14 cellular contexts compared by ENCODE assay signal in genomic region chr12:132248439-132249157, GRCh38.
DNase-seq lines count a peak whose midpoint lies in the region; ATAC-seq and TF ChIP-seq lines count a peak whose summit lies in the region.
"Had no signal": no experiment of that assay in that cellular context is flagged by ENCODE, and none has a peak within 500 bp of the region (broad histone marks: within the 10 kb centered on the region; RNA-seq: fewer than 3 reads in every experiment).

No MANE protein-coding gene starts in this region.

- H3K4me3 ChIP-seq in fibroblast of villous mesenchyme (ENCODE audit: low read depth, low read length) (no peak overlapping the region), spleen (no peak overlapping the region)
- H3K4me3 ChIP-seq: prostate gland had no signal

- DNase-seq in NOMO-1 (lab: John Stamatoyannopoulos, UW; ENCODE audit: unreplicated experiment in 2 of 2), result peak; percentile 47 to 62
- no peak for DNase-seq in NOMO-1 treated with dmso at 0.1 percent for 144 hours (lab: John Stamatoyannopoulos, UW; ENCODE audit: unreplicated experiment)
- peak; percentile 68 for DNase-seq in NOMO-1 treated with DMSO at 0.1 percent for 48 hours (lab: John Stamatoyannopoulos, UW; ENCODE audit: unreplicated experiment)
- DNase-seq in fibroblast of villous mesenchyme (ENCODE audit: low read depth), result peak; percentile 3
- peak; percentile 50 for DNase-seq in spleen
- no peak for DNase-seq in activated effector memory CD4-positive, alpha-beta T cell treated with anti-CD3 and anti-CD28 coated beads, Interleukin-2, amount 50 U/mL, for 16 hours
- no peak for DNase-seq in activated gamma-delta T cell treated with Interleukin-2 at 50 U/mL for 16 hours
- DNase-seq: 8988T; activated CD4-positive, alpha-beta T cell treated with anti-CD3 and anti-CD28 coated beads, Interleukin-2, amount 50 U/mL, for 1 hour; activated naive CD8-positive, alpha-beta T cell treated with anti-CD3 and anti-CD28 coated beads, Interleukin-2, amount 10 ng/mL, durations not matched to agents 7 days and 5 days; NCI-H1092; NCI-H226 had no signal

- H3K27me3 ChIP-seq in spleen (replicated peaks in 1 of 7), result no peaks in the 10 kb centered on the region

- WGBS in spleen, 5 donors, result 55 to 65% (median 61%) methylated on average over 16 of the region's 16 CpGs

- no peak for TF ChIP-seq POLR2A in spleen (IDR thresholded peaks at IDR 0.05)

- no peaks in the 10 kb centered on the region for H3K4me1 ChIP-seq in spleen
- H3K4me1 ChIP-seq: prostate gland had no signal

- TF ChIP-seq CTCF in fibroblast of villous mesenchyme (IDR thresholded peaks at IDR 0.05; ENCODE audit: insufficient read depth, low read depth, low read length), result no peak
- TF ChIP-seq CTCF in spleen (IDR thresholded peaks at IDR 0.05 in 8 of 11, conservative IDR thresholded peaks at IDR 0.05 in 3 of 11), result no peak

- H3K36me3 ChIP-seq in spleen, result no peaks in the 10 kb centered on the region
- H3K36me3 ChIP-seq: prostate gland had no signal

- no peaks in the 10 kb centered on the region for H3K9me3 ChIP-seq in spleen
- H3K9me3 ChIP-seq: prostate gland had no signal

- intact Hi-C loops in spleen (cut with DNase I; ENCODE audit: low total_unique reads), result no loop called here

- ATAC-seq in HG03139 (IDR thresholded peaks at IDR 0.05; ENCODE audit: unreplicated experiment), result no peak

- no peak overlapping the region for H3K27ac ChIP-seq in spleen
- H3K27ac ChIP-seq: prostate gland had no signal

Comparison
In these comparisons a context has a peak if more than half of its experiments do, and no peak if none do; other contexts are left out.
1. DNase-seq: peak in NOMO-1 (2 of 2), NOMO-1 treated with DMSO at 0.1 percent for 48 hours (single experiment), fibroblast of villous mesenchyme (single experiment) and spleen (single experiment); none in NOMO-1 treated with dmso at 0.1 percent for 144 hours (single experiment), activated effector memory CD4-positive, alpha-beta T cell treated with anti-CD3 and anti-CD28 coated beads, Interleukin-2, amount 50 U/mL, for 16 hours (single experiment) and activated gamma-delta T cell treated with Interleukin-2 at 50 U/mL for 16 hours (single experiment).